In genomic region chr9:116103976-116104820, GRCh38 we compare ENCODE assay signal across 19 cellular contexts. TPM values are rescaled to one million over a fixed set of nuclear protein-coding genes. Genes with fewer than 3 reads are reported as not detected.
DNase-seq lines count a peak whose midpoint lies in the region; FAIRE-seq and TF ChIP-seq lines count a peak whose summit lies in the region.
"Had no signal": no experiment of that assay in that cellular context is flagged by ENCODE, and none has a peak within 500 bp of the region (broad histone marks: within the 10 kb centered on the region; RNA-seq: fewer than 3 reads in every experiment).

No MANE protein-coding gene starts in this region.

- in situ Hi-C loops in mammary epithelial cell (cut with MboI; ENCODE audit: low sequenced_read_pairs in 2 of 2), result loop anchor here (10.0 to 25.0 kb wide), 2 partner anchors 159 to 217 kb away; no protein-coding TSS in a partner anchor
- in situ Hi-C loops in astrocyte of the spinal cord (cut with HindIII; ENCODE audit: low sequenced_read_pairs), result no loop called here
- in situ Hi-C loops in GM13977 (cut with MboI; ENCODE audit: low pct_unique_long_range_greater_than_20kb, low sequenced_read_pairs, unreplicated experiment), result no loop called here

- dilution Hi-C loops in mammary epithelial cell (cut with HindIII; ENCODE audit: low sequenced_read_pairs) (no loop called here), keratinocyte (cut with MboI; ENCODE audit: extremely low pct_ligation_motif_present, low sequenced_read_pairs) (no loop called here)

- peaks cover 8% of the 10 kb centered on the region for H3K9me3 Mint-ChIP-seq in MCF 10A (ENCODE audit: unreplicated experiment)

- no peaks in the 10 kb centered on the region for H3K27me3 Mint-ChIP-seq in MCF 10A (ENCODE audit: insufficient read depth, unreplicated experiment)

- H3K4me3 ChIP-seq in mammary epithelial cell (replicated peaks in 1 of 3; ENCODE audit: insufficient read depth in 1 of 3, low read depth in 2 of 3, low read length in 3 of 3) (no peak overlapping the region), astrocyte of the spinal cord (ENCODE audit: low read depth, low read length) (no peak overlapping the region), keratinocyte (ENCODE audit: control insufficient read depth in 2 of 3, extremely low read depth in 1 of 3, insufficient read depth in 2 of 3, low read depth in 1 of 3, low read length in 3 of 3) (no peak overlapping the region), smooth muscle cell (no peak overlapping the region)
- H3K4me3 ChIP-seq: SK-N-MC had no signal

- WGBS in mammary epithelial cell (ENCODE audit: low coverage, missing lambda C conversion rate), result 71% methylated on average over 2 of the region's 2 CpGs
- WGBS in smooth muscle cell (ENCODE audit: low lambda C conversion rate), result 33% methylated on average over 2 of the region's 2 CpGs

- H3K9ac ChIP-seq in mammary epithelial cell (ENCODE audit: insufficient read depth, low read length), result no peak overlapping the region
- H3K9ac ChIP-seq in keratinocyte (ENCODE audit: control insufficient read depth, extremely low read depth, insufficient read depth, low read length), result no peak overlapping the region
- peak overlapping the region; percentile 35 for H3K9ac ChIP-seq in smooth muscle cell (ENCODE audit: low read depth)

- FAIRE-seq in keratinocyte (lab: Jason Lieb, UNC), result peak; percentile 57
- FAIRE-seq in RCC 7860 (lab: Jason Lieb, UNC), result no peak
- FAIRE-seq: GM18507 had no signal

- no peaks in the 10 kb centered on the region for H3K36me3 ChIP-seq in mammary epithelial cell (ENCODE audit: insufficient read depth, low read length)
- H3K36me3 ChIP-seq in keratinocyte (ENCODE audit: control insufficient read depth in 2 of 2, extremely low read depth in 1 of 2, insufficient read depth in 2 of 2, low read length in 2 of 2), result no peaks in the 10 kb centered on the region
- H3K36me3 ChIP-seq in smooth muscle cell (ENCODE audit: low read depth), result no peaks in the 10 kb centered on the region

- TF ChIP-seq CTCF in mammary epithelial cell (conservative IDR thresholded peaks at IDR 0.05 in 1 of 2, IDR thresholded peaks at IDR 0.05 in 1 of 2; ENCODE audit: extremely low read depth in 1 of 2, insufficient read depth in 1 of 2, low read depth in 1 of 2, low read length in 2 of 2), result no peak
- TF ChIP-seq CTCF in MCF 10A (IDR thresholded peaks at IDR 0.05; ENCODE audit: unreplicated experiment), result no peak
- no peak for TF ChIP-seq CTCF in astrocyte of the spinal cord (IDR thresholded peaks at IDR 0.05; ENCODE audit: low read depth, low read length)
- TF ChIP-seq CTCF in keratinocyte (optimal IDR thresholded peaks at IDR 0.05 in 1 of 3, IDR thresholded peaks at IDR 0.05 in 1 of 3, conservative IDR thresholded peaks at IDR 0.05 in 1 of 3; ENCODE audit: extremely low read depth in 1 of 3, insufficient read depth in 2 of 3, low read length in 3 of 3), result no peak
- no peak for TF ChIP-seq CTCF in smooth muscle cell (IDR thresholded peaks at IDR 0.05; ENCODE audit: borderline replicate concordance, insufficient read depth, poor library complexity, severe bottlenecking)
- TF ChIP-seq CTCF in GM13977 (IDR thresholded peaks at IDR 0.05; ENCODE audit: extremely low read depth, insufficient read depth, missing control alignments), result no peak

- H3K27ac Mint-ChIP-seq in MCF 10A (ENCODE audit: low read depth, unreplicated experiment), result no peak overlapping the region

- H3K4me1 ChIP-seq in mammary epithelial cell (ENCODE audit: insufficient read depth, low read length) (peaks cover 26% of the 10 kb centered on the region), keratinocyte (ENCODE audit: control insufficient read depth, extremely low read depth, insufficient read depth, low read length) (peaks cover 23% of the 10 kb centered on the region), smooth muscle cell (ENCODE audit: low read depth) (peaks cover 4% of the 10 kb centered on the region)

- intact Hi-C loops in mammary epithelial cell (cut with micrococcal nuclease), result loop anchor here (5.0 kb wide), 1 partner anchor 67 kb away; no protein-coding TSS in a partner anchor
- intact Hi-C loops in MCF 10A (cut with micrococcal nuclease), result no loop called here

- H3K9me3 ChIP-seq in mammary epithelial cell (replicated peaks; ENCODE audit: insufficient read depth, low read length) (no peaks in the 10 kb centered on the region), keratinocyte (ENCODE audit: control insufficient read depth, low read depth, low read length) (no peaks in the 10 kb centered on the region), smooth muscle cell (replicated peaks; ENCODE audit: low read depth) (no peaks in the 10 kb centered on the region)

- H3K4me2 ChIP-seq in mammary epithelial cell (ENCODE audit: insufficient read depth, low read depth, low read length) (no peak overlapping the region), keratinocyte (ENCODE audit: control insufficient read depth, extremely low read depth, insufficient read depth, low read depth, low read length) (no peak overlapping the region), smooth muscle cell (peak overlapping the region; percentile 32)

- POLR2A ChIA-PET in MCF 10A (lab: Yijun Ruan, JAX), result interaction anchor here (0.6 to 2.1 kb wide), 2 partner anchors 20 to 53 kb away, joined by 3 to 6 read pairs; no protein-coding TSS in a partner anchor

- H3K27ac ChIP-seq in mammary epithelial cell (ENCODE audit: insufficient read depth, low read depth, low read length), result no peak overlapping the region
- no peak overlapping the region for H3K27ac ChIP-seq in keratinocyte (ENCODE audit: control insufficient read depth, insufficient read depth, low read length)
- H3K27ac ChIP-seq in smooth muscle cell (ENCODE audit: low read depth), result peak overlapping the region; percentile 93
- H3K27ac ChIP-seq: 22Rv1, HL-60, SK-N-MC had no signal

- peak; percentile 48 for DNase-seq in mammary epithelial cell
- no peak for DNase-seq in MCF 10A (ENCODE audit: unreplicated experiment)
- DNase-seq in astrocyte of the spinal cord (ENCODE audit: low read depth, low spot score), result peak; percentile 42
- no peak for DNase-seq in keratinocyte (ENCODE audit: low read depth, low spot score)
- DNase-seq in smooth muscle cell (lab: John Stamatoyannopoulos, UW; ENCODE audit: unreplicated experiment), result no peak
- no peak for DNase-seq in hypothalamus (lab: John Stamatoyannopoulos, UW)
- DNase-seq in RCC 7860 (ENCODE audit: low spot score), result no peak
- DNase-seq in GM13977 (ENCODE audit: low spot score), result no peak
- DNase-seq: COR-L47, DMS 273 treated with DMSO at 0.1 percent for 48 hours, GF-D8, NCI-H1417 treated with DMSO at 0.1 percent for 48 hours, NCI-H1930, NCI-H446, NCI-H69 had no signal

- H3K36me3 Mint-ChIP-seq in MCF 10A (ENCODE audit: insufficient read depth, unreplicated experiment), result no peaks in the 10 kb centered on the region

- no peak overlapping the region for H3K4me3 Mint-ChIP-seq in MCF 10A (ENCODE audit: unreplicated experiment)

- no peaks in the 10 kb centered on the region for H3K79me2 ChIP-seq in mammary epithelial cell (ENCODE audit: insufficient read depth, low read length)
- H3K79me2 ChIP-seq in keratinocyte (ENCODE audit: control insufficient read depth, insufficient read depth, low read length), result no peaks in the 10 kb centered on the region
- no peaks in the 10 kb centered on the region for H3K79me2 ChIP-seq in smooth muscle cell (ENCODE audit: low read depth)

- no TSS peak for BruUV-seq in mammary epithelial cell (replicated peaks; lab: Mats Ljungman, UMichigan)
- no TSS peak for BruUV-seq in MCF 10A (replicated peaks; lab: Mats Ljungman, UMichigan)

- H3K4me1 Mint-ChIP-seq in MCF 10A (ENCODE audit: insufficient read depth, unreplicated experiment), result peaks cover 36% of the 10 kb centered on the region

- H3F3A ChIP-seq in smooth muscle cell (ENCODE audit: low read depth), result peaks cover 14% of the 10 kb centered on the region

- CTCF ChIA-PET in mammary epithelial cell (lab: Charles Lee; ENCODE audit: low non-redundant PET) (no interaction called here), MCF 10A (lab: Yijun Ruan, JAX) (no interaction called here)

- H2AFZ ChIP-seq in mammary epithelial cell (ENCODE audit: low read depth, low read length) (no peak overlapping the region), keratinocyte (ENCODE audit: control insufficient read depth, low read length) (no peak overlapping the region), smooth muscle cell (ENCODE audit: low read depth) (no peak overlapping the region)

- no peaks in the 10 kb centered on the region for H3K9me1 ChIP-seq in keratinocyte (ENCODE audit: control insufficient read depth, extremely low read depth, insufficient read depth, low read length)

- H4K20me1 ChIP-seq in mammary epithelial cell (ENCODE audit: insufficient read depth, low read length) (no peaks in the 10 kb centered on the region), keratinocyte (ENCODE audit: control insufficient read depth, extremely low read depth, insufficient read depth, low read length) (no peaks in the 10 kb centered on the region), smooth muscle cell (ENCODE audit: low read depth) (no peaks in the 10 kb centered on the region)

- H3K27me3 ChIP-seq in mammary epithelial cell (ENCODE audit: insufficient read depth, low read length) (no peaks in the 10 kb centered on the region), keratinocyte (ENCODE audit: control insufficient read depth, extremely low read depth, insufficient read depth, low read length) (no peaks in the 10 kb centered on the region), smooth muscle cell (ENCODE audit: low read depth) (no peaks in the 10 kb centered on the region)

RNA-seq across cellular contexts. Expression of gene PAPPA, which starts 49.4 kb away (rescaled TPM):
- total RNA-seq in mammary epithelial cell (under 1 TPM in 1 of 2 donors, not detected in 1; 0.33 TPM), MCF 10A (2022) (6.1 and 7.0 TPM in 2 replicates), smooth muscle cell (99.2 and 114 TPM in 2 replicates)
- polyA plus RNA-seq in mammary epithelial cell (0.06 TPM), keratinocyte (0.39 to 2.6 TPM (median 0.77 TPM) in 3 replicates), smooth muscle cell (27.7 and 31.5 TPM in 2 replicates)
- polyA minus RNA-seq in mammary epithelial cell (not detected), keratinocyte (2.3 to 10.1 TPM (median 3.2 TPM) in 3 replicates)
- polyA plus RNA-seq in keratinocyte (2011; ENCODE audit: low read depth), result 0.07 TPM
- 0.45 and 0.60 TPM in 2 replicates for polyA plus RNA-seq in keratinocyte (2011; cell fraction: cytosol; rRNA removed)
- polyA plus RNA-seq in keratinocyte (2011; cell fraction: nucleus; rRNA removed), result 2.5 and 2.6 TPM in 2 replicates
- 0.04 and 1.9 TPM in 2 replicates for polyA plus RNA-seq in keratinocyte (2012; ENCODE audit: low replicate concordance)
- polyA minus RNA-seq in keratinocyte (2011; cell fraction: cytosol; rRNA and poly(A)+ RNA removed), result 1.2 TPM
- polyA minus RNA-seq in keratinocyte (2011; cell fraction: nucleus; rRNA and poly(A)+ RNA removed), result 5.8 and 8.8 TPM in 2 replicates

Comparison
In these comparisons a context has a peak if more than half of its experiments do, and no peak if none do; other contexts are left out.
1. DNase-seq: peak in mammary epithelial cell (single experiment) and astrocyte of the spinal cord (single experiment); none in MCF 10A (single experiment), keratinocyte (single experiment), smooth muscle cell (single experiment), hypothalamus (0 of 51), RCC 7860 (single experiment) and GM13977 (single experiment).
2. RNA of gene PAPPA, which starts 49.4 kb away (total RNA-seq): 99.2 to 114 TPM in smooth muscle cell; 6.1 to 7.0 TPM in MCF 10A and 0.33 TPM in mammary epithelial cell; every median in the first group is over 10 times any median in the second.
3. in situ Hi-C loops: an anchor here in mammary epithelial cell (10.0 to 25.0 kb wide); none called in astrocyte of the spinal cord and GM13977.